18 cellular contexts compared by ENCODE assay signal in the genomic region with DNA sequence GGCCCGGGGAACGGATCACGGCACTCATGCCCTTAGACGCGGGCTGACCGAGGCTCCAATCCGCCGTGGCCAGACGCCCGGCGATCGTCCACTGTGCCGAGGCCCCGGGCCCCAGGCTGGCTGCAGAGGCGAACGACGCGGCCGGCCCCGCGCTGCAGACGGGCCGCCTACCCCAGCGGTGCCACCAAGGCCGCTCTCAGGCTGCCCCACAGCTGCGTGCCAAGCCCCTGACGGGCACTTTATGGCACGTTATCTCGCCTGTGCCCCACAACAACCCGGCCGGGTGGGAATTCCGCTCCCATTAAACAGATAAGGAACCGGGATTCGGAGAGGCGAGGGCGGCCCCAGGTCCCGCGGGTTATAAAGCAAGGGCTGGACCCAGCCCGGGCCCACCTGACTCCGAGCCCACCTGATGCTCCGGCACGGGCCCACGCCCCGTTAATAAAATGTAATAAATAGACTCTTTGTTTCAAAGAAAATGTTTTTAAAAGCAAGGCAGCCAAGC.
DNase-seq lines count a peak whose midpoint lies in the region; ATAC-seq and TF ChIP-seq lines count a peak whose summit lies in the region.
"Had no signal": no experiment of that assay in that cellular context is flagged by ENCODE, and none has a peak within 500 bp of the region (broad histone marks: within the 10 kb centered on the region; RNA-seq: fewer than 3 reads in every experiment).

No MANE protein-coding gene starts in this region.

- no peak overlapping the region for H3K27ac Mint-ChIP-seq in glutamatergic neuron (ENCODE audit: unreplicated experiment)
- H3K27ac Mint-ChIP-seq: activated CD4-positive, alpha-beta T cell treated with anti-CD3 and anti-CD28 coated beads for 36 hours; activated T-helper 2 cell treated with anti-CD3 and anti-CD28 coated beads, Interferon-gamma antibody, Interleukin-2, Interleukin-4, amounts not matched to agents 10 μg/mL and 5 μg/mL and 100 μg/mL, durations not matched to agents 14 hours and 24 hours and 36 hours; naive B cell had no signal

- H3K36me3 ChIP-seq in mucosa of stomach (ENCODE audit: control insufficient read depth, insufficient read depth, low read length) (no peaks in the 10 kb centered on the region), upper lobe of right lung (no peaks in the 10 kb centered on the region), esophagus squamous epithelium (no peaks in the 10 kb centered on the region)

- DNase-seq in SW480 (ENCODE audit: low spot score): peak; percentile 91
- DNase-seq in glutamatergic neuron: peak; percentile 1
- DNase-seq in upper lobe of right lung: peak; percentile 55
- DNase-seq in esophagus squamous epithelium (lab: John Stamatoyannopoulos, UW): no peak
- no peak for DNase-seq in Kasumi-1 (lab: John Stamatoyannopoulos, UW)
- DNase-seq: COR-L47; effector memory CD4-positive, alpha-beta T cell; naive B cell; NCI-H1105; NCI-H2081; NCI-H446 treated with DMSO at 0.1 percent for 48 hours; stimulated activated CD8-positive, alpha-beta memory T cell treated with anti-CD3 and anti-CD28 coated beads, Interleukin-4, amount 100 ng/mL, for 48 hours had no signal

- H3K27ac ChIP-seq in upper lobe of right lung (no peak overlapping the region), esophagus squamous epithelium (peak overlapping the region in 1 of 4 donors; percentile 16)
- H3K27ac ChIP-seq: parathyroid adenoma had no signal

- 53 to 70% methylated on average over 4 to 8 of the region's 44 CpGs for WGBS in esophagus squamous epithelium, 2 donors

- peaks cover 2% of the 10 kb centered on the region for H3K4me1 Mint-ChIP-seq in glutamatergic neuron (ENCODE audit: low read depth, unreplicated experiment)

- peaks cover 49% of the 10 kb centered on the region for H3K27me3 ChIP-seq in mucosa of stomach (ENCODE audit: control insufficient read depth, insufficient read depth, low read length)
- no peaks in the 10 kb centered on the region for H3K27me3 ChIP-seq in upper lobe of right lung
- H3K27me3 ChIP-seq in esophagus squamous epithelium: peaks cover 0 to 16% (median 0%) of the 10 kb centered on the region in 4 donors

- H3K9ac ChIP-seq in mucosa of stomach (ENCODE audit: low read length): peak overlapping the region; percentile 8
- H3K9ac ChIP-seq: parathyroid adenoma had no signal

- intact Hi-C loops in upper lobe of right lung (cut with DNase I) (no loop called here), esophagus squamous epithelium (cut with DNase I) (no loop called here)

- H3K4me3 Mint-ChIP-seq in glutamatergic neuron (ENCODE audit: unreplicated experiment): no peak overlapping the region
- H3K4me3 Mint-ChIP-seq: activated CD4-positive, alpha-beta T cell treated with anti-CD3 and anti-CD28 coated beads for 36 hours; naive B cell had no signal

- TF ChIP-seq CTCF in glutamatergic neuron (IDR thresholded peaks at IDR 0.05; ENCODE audit: partially characterized antibody, unreplicated experiment): no peak
- TF ChIP-seq CTCF in upper lobe of right lung (IDR thresholded peaks at IDR 0.05): no peak
- TF ChIP-seq CTCF in esophagus squamous epithelium (IDR thresholded peaks at IDR 0.05): no peak

- H3K4me3 ChIP-seq in mucosa of stomach (ENCODE audit: low read length) (no peak overlapping the region), upper lobe of right lung (no peak overlapping the region), esophagus squamous epithelium (peak overlapping the region in 1 of 4 donors; percentile 11)
- H3K4me3 ChIP-seq: lung had no signal

- no peak for TF ChIP-seq POLR2A in esophagus squamous epithelium (IDR thresholded peaks at IDR 0.05)

- no peaks in the 10 kb centered on the region for H3K36me3 Mint-ChIP-seq in glutamatergic neuron (ENCODE audit: unreplicated experiment)
- H3K36me3 Mint-ChIP-seq: naive B cell had no signal

- peaks cover 5% of the 10 kb centered on the region for H3K27me3 Mint-ChIP-seq in glutamatergic neuron (ENCODE audit: unreplicated experiment)
- H3K27me3 Mint-ChIP-seq: activated CD4-positive, alpha-beta T cell treated with anti-CD3 and anti-CD28 coated beads for 36 hours had no signal

- ATAC-seq in upper lobe of right lung: peak; percentile 36
- no peak for ATAC-seq in GM18909 (IDR thresholded peaks at IDR 0.05; ENCODE audit: poor library complexity, unreplicated experiment)
- ATAC-seq: activated CD4-positive, alpha-beta T cell treated with anti-CD3 and anti-CD28 coated beads for 36 hours had no signal

- peaks cover 6% of the 10 kb centered on the region for H3K9me3 Mint-ChIP-seq in glutamatergic neuron (ENCODE audit: unreplicated experiment)
- H3K9me3 Mint-ChIP-seq: activated T-helper 2 cell treated with anti-CD3 and anti-CD28 coated beads, Interferon-gamma antibody, Interleukin-2, Interleukin-4, amounts not matched to agents 10 μg/mL and 5 μg/mL and 100 μg/mL, durations not matched to agents 14 hours and 24 hours and 36 hours; naive B cell had no signal

- H3K4me1 ChIP-seq in mucosa of stomach (ENCODE audit: control insufficient read depth, insufficient read depth, low read length) (peaks cover 28% of the 10 kb centered on the region), upper lobe of right lung (no peaks in the 10 kb centered on the region), esophagus squamous epithelium (peaks cover 0 to 38% (median 5%) of the 10 kb centered on the region in 3 donors)
- H3K4me1 ChIP-seq: parathyroid adenoma had no signal

- H3K9me3 ChIP-seq in mucosa of stomach (ENCODE audit: control insufficient read depth, low read length) (no peaks in the 10 kb centered on the region), upper lobe of right lung (no peaks in the 10 kb centered on the region), esophagus squamous epithelium (no peaks in the 10 kb centered on the region)

Comparison
In these comparisons a context has a peak if more than half of its experiments do, and no peak if none do; other contexts are left out.
1. DNase-seq: peak in SW480 (single experiment), glutamatergic neuron (single experiment) and upper lobe of right lung (single experiment); none in esophagus squamous epithelium (single experiment) and Kasumi-1 (0 of 2).